Comparison of ENCODE assay signal across 12 cellular contexts in genomic region chr3:30690199-30690598, GRCh38.
DNase-seq lines count a peak whose midpoint lies in the region; TF ChIP-seq lines count a peak whose summit lies in the region.
"Had no signal": no experiment of that assay in that cellular context is flagged by ENCODE, and none has a peak within 500 bp of the region (broad histone marks: within the 10 kb centered on the region; RNA-seq: fewer than 3 reads in every experiment).

No MANE protein-coding gene starts in this region.

- H3K9me3 ChIP-seq in hepatocyte (ENCODE audit: low read depth): no peaks in the 10 kb centered on the region
- no peaks in the 10 kb centered on the region for H3K9me3 ChIP-seq in stomach

- no peak overlapping the region for H3K4me3 Mint-ChIP-seq in activated naive CD4-positive, alpha-beta T cell treated with anti-CD3 and anti-CD28 coated beads for 36 hours

- no peak overlapping the region for H2AFZ ChIP-seq in hepatocyte

- H3K27ac ChIP-seq in VCaP: peak overlapping the region; percentile 82
- H3K27ac ChIP-seq in hepatocyte: peak overlapping the region; percentile 84
- peak overlapping the region in 3 of 5 donors; percentile 36 to 79 (median 65) for H3K27ac ChIP-seq in stomach
- H3K27ac ChIP-seq: cardiac muscle cell had no signal

- intact Hi-C loops in activated naive CD4-positive, alpha-beta T cell treated with anti-CD3 and anti-CD28 coated beads for 36 hours (cut with micrococcal nuclease): loop anchor here (5.0 kb wide), 2 partner anchors 213 to 648 kb away; no protein-coding TSS in a partner anchor
- intact Hi-C loops in stomach (cut with DNase I; ENCODE audit: low total_unique reads): no loop called here

- peaks cover 21% of the 10 kb centered on the region for H3K4me1 ChIP-seq in hepatocyte (ENCODE audit: insufficient read depth)
- H3K4me1 ChIP-seq in stomach: peaks cover 42 to 85% (median 65%) of the 10 kb centered on the region in 4 donors

- no peak for TF ChIP-seq POLR2A in stomach (IDR thresholded peaks at IDR 0.05)

- no peaks in the 10 kb centered on the region for H4K20me1 ChIP-seq in hepatocyte (ENCODE audit: insufficient read depth, poor library complexity, severe bottlenecking)

- CTCF ChIA-PET in activated naive CD4-positive, alpha-beta T cell treated with anti-CD3 and anti-CD28 coated beads for 36 hours (lab: Charles Lee): interaction anchor here (1.7 kb wide), 1 partner anchor 11 kb away, joined by 3 read pairs; no protein-coding TSS in a partner anchor

- no peak overlapping the region for H3K4me2 ChIP-seq in hepatocyte

- H3K36me3 ChIP-seq in hepatocyte (replicated peaks; ENCODE audit: insufficient read depth, low read depth) (no peaks in the 10 kb centered on the region), stomach (peaks cover 30 to 87% (median 73%) of the 10 kb centered on the region in 4 donors)
- H3K36me3 ChIP-seq: cardiac muscle cell had no signal

- 95% methylated on average over 2 of the region's 2 CpGs for WGBS in hepatocyte (ENCODE audit: low lambda C conversion rate, missing lambda C conversion rate)
- WGBS in stomach, 5 donors: 71 to 96% (median 82%) methylated on average over 2 of the region's 2 CpGs

- no peaks in the 10 kb centered on the region for H3K27me3 Mint-ChIP-seq in activated naive CD4-positive, alpha-beta T cell treated with anti-CD3 and anti-CD28 coated beads for 36 hours (ENCODE audit: low read depth)

- H3K4me1 Mint-ChIP-seq in activated naive CD4-positive, alpha-beta T cell treated with anti-CD3 and anti-CD28 coated beads for 36 hours (ENCODE audit: low read depth): peaks cover 87% of the 10 kb centered on the region

- no peaks in the 10 kb centered on the region for H3K9me2 ChIP-seq in hepatocyte (replicated peaks; ENCODE audit: insufficient read depth)

- H3K27ac Mint-ChIP-seq in activated naive CD4-positive, alpha-beta T cell treated with anti-CD3 and anti-CD28 coated beads for 36 hours: peak overlapping the region; percentile 78

- H3K79me2 ChIP-seq in hepatocyte: peaks cover 4% of the 10 kb centered on the region

- H3K9me3 Mint-ChIP-seq in activated naive CD4-positive, alpha-beta T cell treated with anti-CD3 and anti-CD28 coated beads for 36 hours: no peaks in the 10 kb centered on the region

- peaks cover 77% of the 10 kb centered on the region for H3K36me3 Mint-ChIP-seq in activated naive CD4-positive, alpha-beta T cell treated with anti-CD3 and anti-CD28 coated beads for 36 hours (ENCODE audit: low read depth)

- no peak for TF ChIP-seq CTCF in VCaP (conservative IDR thresholded peaks at IDR 0.05)
- no peak for TF ChIP-seq CTCF in hepatocyte (IDR thresholded peaks at IDR 0.05; ENCODE audit: poor library complexity)
- no peak for TF ChIP-seq CTCF in stomach (IDR thresholded peaks at IDR 0.05)
- no peak for TF ChIP-seq CTCF in GM10266 (IDR thresholded peaks at IDR 0.05; ENCODE audit: control insufficient read depth, insufficient read depth, low read depth, missing control alignments)

- no peak overlapping the region for H3K4me3 ChIP-seq in hepatocyte
- H3K4me3 ChIP-seq in stomach: no peak overlapping the region
- H3K4me3 ChIP-seq: cardiac muscle cell had no signal

- no peak for TF ChIP-seq EP300 in stomach (IDR thresholded peaks at IDR 0.05)

- no peak for DNase-seq in activated naive CD4-positive, alpha-beta T cell treated with anti-CD3 and anti-CD28 coated beads for 36 hours
- no peak for DNase-seq in activated naive CD4-positive, alpha-beta T cell treated with anti-CD3 and anti-CD28 coated beads, Interleukin-2, amount 50 U/mL, for 16 hours
- DNase-seq in hepatocyte (ENCODE audit: low spot score): no peak
- no peak for DNase-seq in stomach
- DNase-seq in Ammon's horn (ENCODE audit: low spot score): no peak
- DNase-seq in GM10266 (ENCODE audit: extremely low spot score): no peak
- no peak for DNase-seq in NCI-H2196 treated with DMSO at 0.1 percent for 48 hours (lab: John Stamatoyannopoulos, UW; ENCODE audit: unreplicated experiment)
- DNase-seq: DND-41, Karpas-422, left colon had no signal

- H3K27me3 ChIP-seq in hepatocyte (no peaks in the 10 kb centered on the region), stomach (no peaks in the 10 kb centered on the region)
- H3K27me3 ChIP-seq: cardiac muscle cell had no signal
